ENCODE assay signal across 18 cellular contexts in the genomic region with DNA sequence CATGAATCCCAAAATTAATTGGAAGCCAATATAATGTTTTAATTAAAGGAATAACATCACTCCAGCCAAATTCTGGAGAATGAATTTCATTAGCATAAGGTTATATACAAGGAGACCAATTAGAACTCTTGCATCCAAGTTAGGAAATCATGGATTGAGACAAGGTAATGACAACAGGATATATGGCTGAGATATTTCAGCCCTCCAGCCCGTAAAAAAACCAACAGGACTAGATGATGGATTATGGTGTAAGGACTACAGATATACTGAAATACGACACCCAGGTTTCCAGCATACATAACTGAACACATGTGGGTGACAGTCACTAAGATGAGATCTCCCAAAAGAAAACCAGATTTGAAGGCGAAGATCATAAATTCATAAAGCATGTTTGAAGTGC. TPM values are rescaled to one million over a fixed set of nuclear protein-coding genes. Genes with fewer than 3 reads are reported as not detected.
DNase-seq lines count a peak whose midpoint lies in the region; TF ChIP-seq lines count a peak whose summit lies in the region.
"Had no signal": no experiment of that assay in that cellular context is flagged by ENCODE, and none has a peak within 500 bp of the region (broad histone marks: within the 10 kb centered on the region; RNA-seq: fewer than 3 reads in every experiment).

No MANE protein-coding gene starts in this region.

- intact Hi-C loops in ascending aorta (cut with DNase I): no loop called here

- H3K9me3 ChIP-seq in HEK293 (ENCODE audit: control insufficient read depth, insufficient read depth, low read depth, low read length): no peaks in the 10 kb centered on the region
- H3K9me3 ChIP-seq in SJCRH30 (replicated peaks): no peaks in the 10 kb centered on the region
- no peaks in the 10 kb centered on the region for H3K9me3 ChIP-seq in ascending aorta
- H3K9me3 ChIP-seq: A549 had no signal

- H3K4me1 ChIP-seq in HEK293 (ENCODE audit: control insufficient read depth, insufficient read depth, low read length) (peaks cover 11% of the 10 kb centered on the region; the same call in 1 of the 2 replicates), SJCRH30 (peaks cover 19% of the 10 kb centered on the region), ascending aorta (peaks cover 0 to 11% of the 10 kb centered on the region in 2 donors)

- no peak overlapping the region for H3K27ac ChIP-seq in HEK293 (ENCODE audit: extremely low read depth, low read depth, low read length)
- no peak overlapping the region for H3K27ac ChIP-seq in SJCRH30
- no peak overlapping the region for H3K27ac ChIP-seq in ascending aorta
- H3K27ac ChIP-seq: A549, GM23248 had no signal

- H3K27me3 ChIP-seq in SJCRH30: no peaks in the 10 kb centered on the region
- H3K27me3 ChIP-seq in ascending aorta: no peaks in the 10 kb centered on the region

- POLR2A ChIA-PET in HEK293 (lab: Yijun Ruan, JAX): no interaction called here

- H3K4me3 ChIP-seq in HEK293 (ENCODE audit: low read depth, low read length) (no peak overlapping the region), SJCRH30 (no peak overlapping the region), ascending aorta (no peak overlapping the region)
- H3K4me3 ChIP-seq: A549, GM23248 had no signal

- CTCF ChIA-PET in HEK293 (lab: Yijun Ruan, JAX): no interaction called here

- peak; percentile 15 for DNase-seq in NCI-H2171 treated with DMSO at 0.1 percent for 48 hours (lab: John Stamatoyannopoulos, UW)
- no peak for DNase-seq in NCI-H2171 (lab: John Stamatoyannopoulos, UW)
- peak; percentile 3 to 38 for DNase-seq in SJCRH30
- DNase-seq in iris pigment epithelial cell (ENCODE audit: low read depth): peak; percentile 4
- DNase-seq in ascending aorta (ENCODE audit: low spot score in 2 of 2): no peak
- no peak for DNase-seq in pons (ENCODE audit: low spot score)
- DNase-seq: 8988T; C1 segment of cervical spinal cord; Calu3; CD4-positive, alpha-beta memory T cell; COR-L47; DND-41; GM23248; H7; HCEC 1CT; HFFc6 had no signal

- H3K36me3 ChIP-seq in HEK293 (ENCODE audit: control insufficient read depth in 2 of 2, insufficient read depth in 1 of 2, low read length in 2 of 2): no peaks in the 10 kb centered on the region; a peak in 1 of 3 replicates
- no peaks in the 10 kb centered on the region for H3K36me3 ChIP-seq in SJCRH30
- H3K36me3 ChIP-seq in ascending aorta: no peaks in the 10 kb centered on the region

- no peak for TF ChIP-seq CTCF in HEK293 (tag by site-specific recombination; IDR thresholded peaks at IDR 0.05)
- TF ChIP-seq CTCF in ascending aorta (IDR thresholded peaks at IDR 0.05): no peak

TF ChIP-seq in HEK293, 187 proteins besides CTCF, POLR2A, EP300 and RAD21:
- TF ChIP-seq, protein P1, sequence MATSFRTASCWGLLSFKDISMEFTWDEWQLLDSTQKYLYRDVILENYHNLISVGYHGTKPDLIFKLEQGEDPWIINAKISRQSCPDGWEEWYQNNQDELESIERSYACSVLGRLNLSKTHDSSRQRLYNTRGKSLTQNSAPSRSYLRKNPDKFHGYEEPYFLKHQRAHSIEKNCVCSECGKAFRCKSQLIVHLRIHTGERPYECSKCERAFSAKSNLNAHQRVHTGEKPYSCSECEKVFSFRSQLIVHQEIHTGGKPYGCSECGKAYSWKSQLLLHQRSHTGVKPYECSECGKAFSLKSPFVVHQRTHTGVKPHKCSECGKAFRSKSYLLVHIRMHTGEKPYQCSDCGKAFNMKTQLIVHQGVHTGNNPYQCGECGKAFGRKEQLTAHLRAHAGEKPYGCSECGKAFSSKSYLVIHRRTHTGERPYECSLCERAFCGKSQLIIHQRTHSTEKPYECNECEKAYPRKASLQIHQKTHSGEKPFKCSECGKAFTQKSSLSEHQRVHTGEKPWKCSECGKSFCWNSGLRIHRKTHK (tag by site-specific recombination; IDR thresholded peaks at IDR 0.05): no peak
- TF ChIP-seq, protein P2, sequence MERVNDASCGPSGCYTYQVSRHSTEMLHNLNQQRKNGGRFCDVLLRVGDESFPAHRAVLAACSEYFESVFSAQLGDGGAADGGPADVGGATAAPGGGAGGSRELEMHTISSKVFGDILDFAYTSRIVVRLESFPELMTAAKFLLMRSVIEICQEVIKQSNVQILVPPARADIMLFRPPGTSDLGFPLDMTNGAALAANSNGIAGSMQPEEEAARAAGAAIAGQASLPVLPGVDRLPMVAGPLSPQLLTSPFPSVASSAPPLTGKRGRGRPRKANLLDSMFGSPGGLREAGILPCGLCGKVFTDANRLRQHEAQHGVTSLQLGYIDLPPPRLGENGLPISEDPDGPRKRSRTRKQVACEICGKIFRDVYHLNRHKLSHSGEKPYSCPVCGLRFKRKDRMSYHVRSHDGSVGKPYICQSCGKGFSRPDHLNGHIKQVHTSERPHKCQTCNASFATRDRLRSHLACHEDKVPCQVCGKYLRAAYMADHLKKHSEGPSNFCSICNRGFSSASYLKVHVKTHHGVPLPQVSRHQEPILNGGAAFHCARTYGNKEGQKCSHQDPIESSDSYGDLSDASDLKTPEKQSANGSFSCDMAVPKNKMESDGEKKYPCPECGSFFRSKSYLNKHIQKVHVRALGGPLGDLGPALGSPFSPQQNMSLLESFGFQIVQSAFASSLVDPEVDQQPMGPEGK (tag by site-specific recombination; IDR thresholded peaks at IDR 0.05): 0 out of 2 replicates have a peak, but pooled peaks have one; percentile 15

RNA-seq across cellular contexts. Expression of a gene that starts 56.5 kb away (rescaled TPM):
- total RNA-seq in SJCRH30 (2014; rRNA removed; shearing (Covaris generic)): 23.6 and 28.0 TPM in 2 replicates
- 97.7 TPM for total RNA-seq in ascending aorta

Comparison
In these comparisons a context has a peak if more than half of its experiments do, and no peak if none do; other contexts are left out.
1. DNase-seq: peak in NCI-H2171 treated with DMSO at 0.1 percent for 48 hours (single experiment), SJCRH30 (2 of 2) and iris pigment epithelial cell (single experiment); none in NCI-H2171 (single experiment), ascending aorta (0 of 2) and pons (single experiment).